In the genomic region with DNA sequence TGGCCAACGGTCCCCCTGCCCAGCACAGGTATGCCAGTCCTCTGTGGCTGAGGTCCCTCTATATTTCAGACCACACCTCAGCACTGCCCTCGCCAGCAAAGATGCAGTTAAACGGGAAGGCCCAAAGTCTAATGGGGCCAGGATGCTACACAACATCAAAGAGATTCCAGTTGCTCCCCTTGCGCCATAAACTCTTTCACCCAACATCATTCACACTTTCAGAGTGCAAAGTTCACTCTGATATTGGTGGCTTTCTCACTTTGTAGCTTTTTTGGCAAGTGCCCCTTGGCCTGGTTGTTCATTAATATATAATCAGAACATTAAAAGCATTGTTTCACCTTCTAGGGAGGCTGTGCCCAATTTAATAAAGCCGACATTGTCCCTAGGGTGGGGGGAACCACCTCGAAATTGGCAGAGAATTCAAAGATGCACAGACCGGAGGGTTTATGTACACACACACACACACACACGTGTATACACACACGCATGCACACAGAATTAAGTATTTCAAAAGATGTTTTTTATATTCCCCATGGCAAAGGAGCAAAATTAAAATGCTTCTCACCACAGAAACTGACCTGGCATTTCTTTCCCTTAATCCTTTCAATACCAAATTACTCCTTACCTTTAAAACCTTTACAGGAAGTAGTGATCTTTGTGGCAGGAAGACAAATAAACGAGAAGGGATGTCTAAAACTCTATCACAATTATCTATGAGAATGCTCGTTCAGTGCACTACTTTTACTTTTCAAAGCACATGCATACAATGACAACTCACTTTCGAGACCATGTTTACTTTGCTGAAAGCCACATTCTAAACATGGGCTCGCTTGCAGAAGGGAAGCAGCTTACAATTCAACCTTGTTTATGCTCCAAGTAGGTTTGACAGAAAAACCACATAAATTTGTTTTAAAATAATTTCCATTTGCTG, we compare ENCODE assay signal across 1 cellular context.
TF ChIP-seq lines count a peak whose summit lies in the region.

No MANE protein-coding gene starts in this region.

TF ChIP-seq in GM12878, 131 proteins besides CTCF, POLR2A, EP300 and RAD21 (continues in another document):
- TF ChIP-seq, protein P1, sequence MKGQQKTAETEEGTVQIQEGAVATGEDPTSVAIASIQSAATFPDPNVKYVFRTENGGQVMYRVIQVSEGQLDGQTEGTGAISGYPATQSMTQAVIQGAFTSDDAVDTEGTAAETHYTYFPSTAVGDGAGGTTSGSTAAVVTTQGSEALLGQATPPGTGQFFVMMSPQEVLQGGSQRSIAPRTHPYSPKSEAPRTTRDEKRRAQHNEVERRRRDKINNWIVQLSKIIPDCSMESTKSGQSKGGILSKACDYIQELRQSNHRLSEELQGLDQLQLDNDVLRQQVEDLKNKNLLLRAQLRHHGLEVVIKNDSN (IDR thresholded peaks at IDR 0.05; ENCODE audit: borderline replicate concordance, extremely low read length, insufficient read depth, low read depth, low read length): no peak
- TF ChIP-seq RFX5 (IDR thresholded peaks at IDR 0.05; ENCODE audit: low read depth, low read length) (no peak), FOS (IDR thresholded peaks at IDR 0.05; ENCODE audit: borderline replicate concordance, extremely low read depth, insufficient read length) (no peak), KAT2A (conservative IDR thresholded peaks at IDR 0.05; ENCODE audit: control insufficient read depth, low read depth, low read length) (no peak), SMC3 (IDR thresholded peaks at IDR 0.05; ENCODE audit: borderline replicate concordance, low read length) (no peak), IKZF2 (IDR thresholded peaks at IDR 0.05) (peak in 1 of 2 experiments; percentile 33; a peak in 2 of 4 replicates), TAF1 (IDR thresholded peaks at IDR 0.05; ENCODE audit: borderline replicate concordance, low read depth, low read length) (no peak), CBX3 (IDR thresholded peaks at IDR 0.05; ENCODE audit: borderline replicate concordance, low read depth) (no peak), RELB (IDR thresholded peaks at IDR 0.05; ENCODE audit: low read depth) (peak; percentile 75; the same call in 1 of the 2 replicates), EGR1 (IDR thresholded peaks at IDR 0.05; ENCODE audit: borderline replicate concordance in 1 of 2, low read depth in 2 of 2, low read length in 2 of 2) (no peak), ZNF207 (IDR thresholded peaks at IDR 0.05; ENCODE audit: borderline replicate concordance) (no peak), CREM (IDR thresholded peaks at IDR 0.05; ENCODE audit: low read depth) (no peak), STAT3 (IDR thresholded peaks at IDR 0.05; ENCODE audit: low read depth, low read length) (no peak), RELA (IDR thresholded peaks at IDR 0.05; ENCODE audit: borderline replicate concordance, partially characterized antibody) (no peak), SRF (IDR thresholded peaks at IDR 0.05; ENCODE audit: low read depth in 2 of 2, low read length in 2 of 2) (no peak), MYC (IDR thresholded peaks at IDR 0.05; ENCODE audit: insufficient read depth, insufficient read length, insufficient replicate concordance, low read length, severe bottlenecking) (no peak), PAX5 (IDR thresholded peaks at IDR 0.05; ENCODE audit: borderline replicate concordance, low read depth, low read length) (no peak), JUND (IDR thresholded peaks at IDR 0.05; ENCODE audit: low read depth, low read length) (no peak), DPF2 (IDR thresholded peaks at IDR 0.05) (peak; percentile 87), ZNF622 (IDR thresholded peaks at IDR 0.05) (no peak), USF2 (IDR thresholded peaks at IDR 0.05; ENCODE audit: borderline replicate concordance, low read depth, low read length) (no peak), ATF3 (IDR thresholded peaks at IDR 0.05; ENCODE audit: borderline replicate concordance, extremely low read depth, low read depth, low read length) (no peak), TCF7 (IDR thresholded peaks at IDR 0.05; ENCODE audit: borderline replicate concordance) (0 out of 2 replicates have a peak, but pooled peaks have one; percentile 3), E2F8 (IDR thresholded peaks at IDR 0.05; ENCODE audit: low read depth, partially characterized antibody) (no peak), GATAD2B (conservative IDR thresholded peaks at IDR 0.05; ENCODE audit: low read depth) (0 out of 2 replicates have a peak, but pooled peaks have one; percentile 46), CBX5 (IDR thresholded peaks at IDR 0.05; ENCODE audit: low read depth) (no peak)
- TF ChIP-seq, protein P2, sequence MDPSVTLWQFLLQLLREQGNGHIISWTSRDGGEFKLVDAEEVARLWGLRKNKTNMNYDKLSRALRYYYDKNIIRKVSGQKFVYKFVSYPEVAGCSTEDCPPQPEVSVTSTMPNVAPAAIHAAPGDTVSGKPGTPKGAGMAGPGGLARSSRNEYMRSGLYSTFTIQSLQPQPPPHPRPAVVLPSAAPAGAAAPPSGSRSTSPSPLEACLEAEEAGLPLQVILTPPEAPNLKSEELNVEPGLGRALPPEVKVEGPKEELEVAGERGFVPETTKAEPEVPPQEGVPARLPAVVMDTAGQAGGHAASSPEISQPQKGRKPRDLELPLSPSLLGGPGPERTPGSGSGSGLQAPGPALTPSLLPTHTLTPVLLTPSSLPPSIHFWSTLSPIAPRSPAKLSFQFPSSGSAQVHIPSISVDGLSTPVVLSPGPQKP (IDR thresholded peaks at IDR 0.05; ENCODE audit: low read depth, low read length): no peak
- TF ChIP-seq, protein P3, sequence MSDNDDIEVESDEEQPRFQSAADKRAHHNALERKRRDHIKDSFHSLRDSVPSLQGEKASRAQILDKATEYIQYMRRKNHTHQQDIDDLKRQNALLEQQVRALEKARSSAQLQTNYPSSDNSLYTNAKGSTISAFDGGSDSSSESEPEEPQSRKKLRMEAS (IDR thresholded peaks at IDR 0.05; ENCODE audit: low read depth, low read length): no peak
- TF ChIP-seq, protein P4, sequence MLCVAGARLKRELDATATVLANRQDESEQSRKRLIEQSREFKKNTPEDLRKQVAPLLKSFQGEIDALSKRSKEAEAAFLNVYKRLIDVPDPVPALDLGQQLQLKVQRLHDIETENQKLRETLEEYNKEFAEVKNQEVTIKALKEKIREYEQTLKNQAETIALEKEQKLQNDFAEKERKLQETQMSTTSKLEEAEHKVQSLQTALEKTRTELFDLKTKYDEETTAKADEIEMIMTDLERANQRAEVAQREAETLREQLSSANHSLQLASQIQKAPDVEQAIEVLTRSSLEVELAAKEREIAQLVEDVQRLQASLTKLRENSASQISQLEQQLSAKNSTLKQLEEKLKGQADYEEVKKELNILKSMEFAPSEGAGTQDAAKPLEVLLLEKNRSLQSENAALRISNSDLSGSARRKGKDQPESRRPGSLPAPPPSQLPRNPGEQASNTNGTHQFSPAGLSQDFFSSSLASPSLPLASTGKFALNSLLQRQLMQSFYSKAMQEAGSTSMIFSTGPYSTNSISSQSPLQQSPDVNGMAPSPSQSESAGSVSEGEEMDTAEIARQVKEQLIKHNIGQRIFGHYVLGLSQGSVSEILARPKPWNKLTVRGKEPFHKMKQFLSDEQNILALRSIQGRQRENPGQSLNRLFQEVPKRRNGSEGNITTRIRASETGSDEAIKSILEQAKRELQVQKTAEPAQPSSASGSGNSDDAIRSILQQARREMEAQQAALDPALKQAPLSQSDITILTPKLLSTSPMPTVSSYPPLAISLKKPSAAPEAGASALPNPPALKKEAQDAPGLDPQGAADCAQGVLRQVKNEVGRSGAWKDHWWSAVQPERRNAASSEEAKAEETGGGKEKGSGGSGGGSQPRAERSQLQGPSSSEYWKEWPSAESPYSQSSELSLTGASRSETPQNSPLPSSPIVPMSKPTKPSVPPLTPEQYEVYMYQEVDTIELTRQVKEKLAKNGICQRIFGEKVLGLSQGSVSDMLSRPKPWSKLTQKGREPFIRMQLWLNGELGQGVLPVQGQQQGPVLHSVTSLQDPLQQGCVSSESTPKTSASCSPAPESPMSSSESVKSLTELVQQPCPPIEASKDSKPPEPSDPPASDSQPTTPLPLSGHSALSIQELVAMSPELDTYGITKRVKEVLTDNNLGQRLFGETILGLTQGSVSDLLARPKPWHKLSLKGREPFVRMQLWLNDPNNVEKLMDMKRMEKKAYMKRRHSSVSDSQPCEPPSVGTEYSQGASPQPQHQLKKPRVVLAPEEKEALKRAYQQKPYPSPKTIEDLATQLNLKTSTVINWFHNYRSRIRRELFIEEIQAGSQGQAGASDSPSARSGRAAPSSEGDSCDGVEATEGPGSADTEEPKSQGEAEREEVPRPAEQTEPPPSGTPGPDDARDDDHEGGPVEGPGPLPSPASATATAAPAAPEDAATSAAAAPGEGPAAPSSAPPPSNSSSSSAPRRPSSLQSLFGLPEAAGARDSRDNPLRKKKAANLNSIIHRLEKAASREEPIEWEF (IDR thresholded peaks at IDR 0.05; ENCODE audit: insufficient replicate concordance, low read depth, low read length): no peak
- TF ChIP-seq, protein P5, sequence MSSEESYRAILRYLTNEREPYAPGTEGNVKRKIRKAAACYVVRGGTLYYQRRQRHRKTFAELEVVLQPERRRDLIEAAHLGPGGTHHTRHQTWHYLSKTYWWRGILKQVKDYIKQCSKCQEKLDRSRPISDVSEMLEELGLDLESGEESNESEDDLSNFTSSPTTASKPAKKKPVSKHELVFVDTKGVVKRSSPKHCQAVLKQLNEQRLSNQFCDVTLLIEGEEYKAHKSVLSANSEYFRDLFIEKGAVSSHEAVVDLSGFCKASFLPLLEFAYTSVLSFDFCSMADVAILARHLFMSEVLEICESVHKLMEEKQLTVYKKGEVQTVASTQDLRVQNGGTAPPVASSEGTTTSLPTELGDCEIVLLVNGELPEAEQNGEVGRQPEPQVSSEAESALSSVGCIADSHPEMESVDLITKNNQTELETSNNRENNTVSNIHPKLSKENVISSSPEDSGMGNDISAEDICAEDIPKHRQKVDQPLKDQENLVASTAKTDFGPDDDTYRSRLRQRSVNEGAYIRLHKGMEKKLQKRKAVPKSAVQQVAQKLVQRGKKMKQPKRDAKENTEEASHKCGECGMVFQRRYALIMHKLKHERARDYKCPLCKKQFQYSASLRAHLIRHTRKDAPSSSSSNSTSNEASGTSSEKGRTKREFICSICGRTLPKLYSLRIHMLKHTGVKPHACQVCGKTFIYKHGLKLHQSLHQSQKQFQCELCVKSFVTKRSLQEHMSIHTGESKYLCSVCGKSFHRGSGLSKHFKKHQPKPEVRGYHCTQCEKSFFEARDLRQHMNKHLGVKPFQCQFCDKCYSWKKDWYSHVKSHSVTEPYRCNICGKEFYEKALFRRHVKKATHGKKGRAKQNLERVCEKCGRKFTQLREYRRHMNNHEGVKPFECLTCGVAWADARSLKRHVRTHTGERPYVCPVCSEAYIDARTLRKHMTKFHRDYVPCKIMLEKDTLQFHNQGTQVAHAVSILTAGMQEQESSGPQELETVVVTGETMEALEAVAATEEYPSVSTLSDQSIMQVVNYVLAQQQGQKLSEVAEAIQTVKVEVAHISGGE (CRISPR knock-in tag; IDR thresholded peaks at IDR 0.05): no peak
